Comparison of ENCODE assay signal across 12 cellular contexts in genomic region chr2:45992746-45993475, GRCh38.
A peak's percentile ranks its signal among the peaks of the same experiment; 100 is the strongest.
DNase-seq lines count a peak whose midpoint lies in the region; ATAC-seq and TF ChIP-seq lines count a peak whose summit lies in the region.
"Had no signal": no experiment of that assay in that cellular context is flagged by ENCODE, and none has a peak within 500 bp of the region (broad histone marks: within the 10 kb centered on the region; RNA-seq: fewer than 3 reads in every experiment).

No MANE protein-coding gene starts in this region.

- H3K4me3 ChIP-seq in mucosa of descending colon: no peak overlapping the region
- peak overlapping the region; percentile 1 to 2 for H3K4me3 ChIP-seq in tibial artery

- H3K27me3 ChIP-seq in tibial artery: no peaks in the 10 kb centered on the region
- H3K27me3 ChIP-seq: brain microvascular endothelial cell had no signal

- POLR2A ChIA-PET in naive thymus-derived CD8-positive, alpha-beta T cell (lab: Charles Lee): no interaction called here

- H3K27me3 Mint-ChIP-seq in naive thymus-derived CD8-positive, alpha-beta T cell: no peaks in the 10 kb centered on the region
- H3K27me3 Mint-ChIP-seq: CD4-positive, alpha-beta memory T cell had no signal

- H3K27ac ChIP-seq in tibial artery: peak overlapping the region; percentile 43 to 70
- H3K27ac ChIP-seq: brain microvascular endothelial cell had no signal

- TF ChIP-seq CTCF in mucosa of descending colon (IDR thresholded peaks at IDR 0.05): no peak
- no peak for TF ChIP-seq CTCF in tibial artery (IDR thresholded peaks at IDR 0.05)

- H3K36me3 ChIP-seq in mucosa of descending colon (ENCODE audit: low read depth) (no peaks in the 10 kb centered on the region), tibial artery (peaks cover 0 to 12% (median 0%) of the 10 kb centered on the region in 3 donors)
- H3K36me3 ChIP-seq: brain microvascular endothelial cell had no signal

- peak; percentile 1 for DNase-seq in NCI-H460 (ENCODE audit: extremely low read depth, low read depth)
- peak; percentile 32 for DNase-seq in ecto neural progenitor cell (ENCODE audit: low spot score)
- no peak for DNase-seq in mucosa of descending colon
- no peak for DNase-seq in tibial artery
- DNase-seq in naive thymus-derived CD8-positive, alpha-beta T cell: no peak
- DNase-seq: NCI-H1436 treated with DMSO at 0.1 percent for 48 hours had no signal

- ATAC-seq in mucosa of descending colon (peak; percentile 15), HG02840 (IDR thresholded peaks at IDR 0.05; ENCODE audit: low FRiP score, unreplicated experiment) (no peak), GM19328 (IDR thresholded peaks at IDR 0.05; ENCODE audit: unreplicated experiment) (no peak)
- ATAC-seq in naive thymus-derived CD8-positive, alpha-beta T cell: no peak

- H3K4me1 Mint-ChIP-seq in naive thymus-derived CD8-positive, alpha-beta T cell: peaks cover 4 to 7% (median 5%) of the 10 kb centered on the region in 4 donors

- intact Hi-C loops in mucosa of descending colon (cut with DNase I, micrococcal nuclease): loop anchor here in 1 of 2 donors (2.0 kb wide), 1 partner anchor 468 kb away; no protein-coding TSS in a partner anchor
- intact Hi-C loops in tibial artery (cut with DNase I; ENCODE audit: low total_unique reads): no loop called here

- H3K36me3 Mint-ChIP-seq in naive thymus-derived CD8-positive, alpha-beta T cell: peaks cover 0 to 3% (median 0%) of the 10 kb centered on the region in 3 donors

- H3K4me1 ChIP-seq in mucosa of descending colon (ENCODE audit: low read depth): peaks cover 12% of the 10 kb centered on the region
- peaks cover 0 to 53% (median 32%) of the 10 kb centered on the region in 4 donors for H3K4me1 ChIP-seq in tibial artery

- H3K4me3 Mint-ChIP-seq in naive thymus-derived CD8-positive, alpha-beta T cell: no peak overlapping the region
- H3K4me3 Mint-ChIP-seq: CD4-positive, alpha-beta memory T cell; naive thymus-derived CD4-positive, alpha-beta T cell had no signal

- peak overlapping the region in 1 of 10 donors; percentile 52 for H3K27ac Mint-ChIP-seq in naive thymus-derived CD8-positive, alpha-beta T cell
- H3K27ac Mint-ChIP-seq: activated T-helper 2 cell treated with anti-CD3 and anti-CD28 coated beads, Interferon-gamma antibody, Interleukin-2, Interleukin-4, amounts not matched to agents 10 μg/mL and 5 μg/mL and 100 μg/mL, durations not matched to agents 14 hours and 24 hours and 36 hours; CD4-positive, alpha-beta memory T cell had no signal

- H3K9me3 Mint-ChIP-seq in naive thymus-derived CD8-positive, alpha-beta T cell: no peaks in the 10 kb centered on the region
- H3K9me3 Mint-ChIP-seq: activated T-helper 2 cell treated with anti-CD3 and anti-CD28 coated beads, Interferon-gamma antibody, Interleukin-2, Interleukin-4, amounts not matched to agents 10 μg/mL and 5 μg/mL and 100 μg/mL, durations not matched to agents 14 hours and 24 hours and 36 hours; CD4-positive, alpha-beta memory T cell; naive thymus-derived CD4-positive, alpha-beta T cell had no signal

- H3K9me3 ChIP-seq in mucosa of descending colon (no peaks in the 10 kb centered on the region), tibial artery (no peaks in the 10 kb centered on the region)

Comparison
In these comparisons a context has a peak if more than half of its experiments do, and no peak if none do; other contexts are left out.
1. DNase-seq: peak in NCI-H460 (single experiment) and ecto neural progenitor cell (single experiment); none in mucosa of descending colon (0 of 3), tibial artery (0 of 2) and naive thymus-derived CD8-positive, alpha-beta T cell (0 of 10).